8 cellular contexts compared by ENCODE assay signal in the genomic region with DNA sequence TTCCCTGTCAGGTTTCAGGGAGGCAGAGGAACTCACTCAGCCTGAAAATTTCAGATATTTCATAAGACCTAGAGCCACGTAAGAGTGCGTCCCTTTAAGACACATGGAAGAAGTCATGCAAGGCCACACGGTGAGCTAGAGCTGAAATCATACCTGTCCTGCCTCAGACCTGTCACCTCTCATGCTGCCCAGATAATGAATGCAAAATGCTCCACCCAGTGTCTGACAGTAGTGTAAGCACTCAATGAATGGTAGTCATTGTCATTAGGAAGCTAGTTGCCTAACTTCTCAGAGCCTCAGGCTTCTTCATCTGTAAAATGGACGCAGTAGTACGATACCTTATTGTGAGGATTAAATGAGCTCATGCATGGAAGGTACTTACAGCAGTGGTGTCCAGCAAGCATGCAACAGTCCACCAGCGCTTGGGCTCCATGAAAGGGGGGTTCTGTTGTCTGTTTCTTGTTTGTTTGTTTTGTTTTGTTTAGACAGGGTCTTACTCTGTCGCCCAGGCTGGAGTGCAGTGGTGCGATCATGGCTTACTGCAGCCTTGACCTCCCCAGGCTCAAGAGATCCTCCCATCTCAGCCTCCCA.
DNase-seq lines count a peak whose midpoint lies in the region; ATAC-seq and TF ChIP-seq lines count a peak whose summit lies in the region.

No MANE protein-coding gene starts in this region.

- no peaks in the 10 kb centered on the region for H3K27me3 Mint-ChIP-seq in effector memory CD8-positive, alpha-beta T cell

- peaks cover 5% of the 10 kb centered on the region for H3K36me3 Mint-ChIP-seq in effector memory CD8-positive, alpha-beta T cell (ENCODE audit: insufficient read depth)

- 73 to 79% (median 73%) methylated on average over 8 of the region's 8 CpGs for WGBS in psoas muscle, 3 donors
- 66 to 69% methylated on average over 8 of the region's 8 CpGs for WGBS in lower leg skin, 2 donors

- no peak for TF ChIP-seq POLR2A in lower leg skin (IDR thresholded peaks at IDR 0.05)

- peak overlapping the region; percentile 87 for H3K27ac ChIP-seq in psoas muscle

- peak; percentile 5 for DNase-seq in NCI-H2227 (lab: John Stamatoyannopoulos, UW; ENCODE audit: unreplicated experiment)
- DNase-seq in NCI-H2227 treated with DMSO at 0.1 percent for 48 hours (lab: John Stamatoyannopoulos, UW): no peak
- no peak for DNase-seq in NT2/D1 (ENCODE audit: low read depth, low spot score)
- DNase-seq in effector memory CD8-positive, alpha-beta T cell: no peak
- no peak for DNase-seq in psoas muscle
- DNase-seq in lower leg skin (ENCODE audit: low spot score in 2 of 2): no peak

- H3K27me3 ChIP-seq in NT2/D1 (ENCODE audit: insufficient read depth, insufficient read length) (no peaks in the 10 kb centered on the region), psoas muscle (ENCODE audit: insufficient read depth in 3 of 3, low read length in 2 of 3) (no peaks in the 10 kb centered on the region)

- H3K4me1 Mint-ChIP-seq in effector memory CD8-positive, alpha-beta T cell (ENCODE audit: low read depth in 2 of 2): peaks cover 15% of the 10 kb centered on the region in 2 donors

- H3K9me3 ChIP-seq in NT2/D1 (ENCODE audit: insufficient read depth, low read length) (peaks cover 6% of the 10 kb centered on the region), psoas muscle (no peaks in the 10 kb centered on the region)

- intact Hi-C loops in psoas muscle (cut with DNase I) (loop anchor here (2.0 to 10.0 kb wide), 7 partner anchors 100 to 298 kb away; a partner anchor contains a TSS), lower leg skin (cut with DNase I; ENCODE audit: low total_unique reads) (loop anchor here (5.0 kb wide), 1 partner anchor 248 kb away; no protein-coding TSS in a partner anchor)

- TF ChIP-seq CTCF in psoas muscle (IDR thresholded peaks at IDR 0.05) (no peak), lower leg skin (IDR thresholded peaks at IDR 0.05) (no peak)

- H3K27ac Mint-ChIP-seq in effector memory CD8-positive, alpha-beta T cell: peak overlapping the region; percentile 83 to 96

- peak overlapping the region; percentile 69 to 83 for H3K4me3 Mint-ChIP-seq in effector memory CD8-positive, alpha-beta T cell

- peak overlapping the region; percentile 21 for H3K4me3 ChIP-seq in NT2/D1 (ENCODE audit: insufficient read length, low read depth)
- H3K4me3 ChIP-seq in psoas muscle: peak overlapping the region; percentile 73
- H3K4me3 ChIP-seq in lower leg skin (ENCODE audit: low read depth, poor library complexity, severe bottlenecking): no peak overlapping the region

- H3K36me3 ChIP-seq in NT2/D1 (ENCODE audit: insufficient read depth, insufficient read length, low read length) (peaks cover 6% of the 10 kb centered on the region), psoas muscle (ENCODE audit: insufficient read depth in 1 of 2, low read depth in 1 of 2) (no peaks in the 10 kb centered on the region)

- H3K9ac ChIP-seq in NT2/D1 (ENCODE audit: insufficient read length, low read depth): peak overlapping the region; percentile 77

- H3K4me1 ChIP-seq in NT2/D1 (ENCODE audit: insufficient read depth, insufficient read length) (peaks cover 7% of the 10 kb centered on the region), psoas muscle (peaks cover 4% of the 10 kb centered on the region)

- H3K9me3 Mint-ChIP-seq in effector memory CD8-positive, alpha-beta T cell: no peaks in the 10 kb centered on the region

- no peak for ATAC-seq in effector memory CD8-positive, alpha-beta T cell (replicated peaks)
- ATAC-seq in psoas muscle: peak; percentile 4 to 21 (median 17)
- no peak for ATAC-seq in HG02885 (IDR thresholded peaks at IDR 0.05; ENCODE audit: poor library complexity, unreplicated experiment)
- no peak for ATAC-seq in GM18502 (IDR thresholded peaks at IDR 0.05; ENCODE audit: poor library complexity, unreplicated experiment)

Comparison
In these comparisons a context has a peak if more than half of its experiments do, and no peak if none do; other contexts are left out.
1. ATAC-seq: peak in psoas muscle (4 of 4); none in effector memory CD8-positive, alpha-beta T cell (single experiment), HG02885 (single experiment) and GM18502 (single experiment).